14 cellular contexts compared by ENCODE assay signal in the genomic region with DNA sequence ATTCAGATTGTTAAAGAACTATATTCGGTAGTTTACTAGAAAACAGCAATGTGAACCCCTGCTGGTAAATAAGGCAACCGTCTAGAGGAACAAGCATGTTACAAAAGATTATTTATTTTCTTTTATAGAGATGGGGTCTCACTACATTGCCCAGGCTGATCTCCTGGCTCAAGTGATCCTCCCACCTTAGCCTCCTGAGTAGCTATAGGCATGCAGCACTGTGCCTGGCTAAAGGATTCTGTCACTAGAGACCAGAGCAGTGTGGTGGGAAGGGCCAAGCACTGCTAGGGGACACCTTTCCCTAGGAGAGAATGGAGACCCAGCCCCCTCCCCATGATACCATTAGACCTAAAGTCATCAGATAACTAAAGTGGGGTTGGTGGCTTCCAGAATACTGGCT. TPM values are rescaled to one million over a fixed set of nuclear protein-coding genes. Genes with fewer than 3 reads are reported as not detected.
DNase-seq lines count a peak whose midpoint lies in the region; ATAC-seq and TF ChIP-seq lines count a peak whose summit lies in the region.
"Had no signal": no experiment of that assay in that cellular context is flagged by ENCODE, and none has a peak within 500 bp of the region (broad histone marks: within the 10 kb centered on the region; RNA-seq: fewer than 3 reads in every experiment).

No MANE protein-coding gene starts in this region.

- no peaks in the 10 kb centered on the region for H3K27me3 Mint-ChIP-seq in central memory CD8-positive, alpha-beta T cell

- H2AFZ ChIP-seq in KMS-11 (ENCODE audit: low read depth) = no peak overlapping the region

- H3K4me1 ChIP-seq in KMS-11 (ENCODE audit: low read depth, poor library complexity, severe bottlenecking) (peaks cover 52% of the 10 kb centered on the region), gastrocnemius medialis (peaks cover 0 to 30% of the 10 kb centered on the region in 2 donors)

- no peak for TF ChIP-seq CTCF in KMS-11 (conservative IDR thresholded peaks at IDR 0.05; ENCODE audit: low read depth, low read length)
- TF ChIP-seq CTCF in gastrocnemius medialis (IDR thresholded peaks at IDR 0.05 in 4 of 5, conservative IDR thresholded peaks at IDR 0.05 in 1 of 5) = no peak

- no peak for TF ChIP-seq POLR2A in gastrocnemius medialis (IDR thresholded peaks at IDR 0.05)

- no peak for ATAC-seq in central memory CD8-positive, alpha-beta T cell (replicated peaks; ENCODE audit: extremely low read depth, poor library complexity, severe bottlenecking)
- no peak for ATAC-seq in gastrocnemius medialis

- intact Hi-C loops in gastrocnemius medialis (cut with DNase I; ENCODE audit: low total_unique reads) = no loop called here

- H3K27me3 ChIP-seq in KMS-11 (ENCODE audit: insufficient read depth, low read depth) = peaks cover 8% of the 10 kb centered on the region; the same call in 1 of the 2 replicates
- H3K27me3 ChIP-seq in gastrocnemius medialis = no peaks in the 10 kb centered on the region

- H3K4me3 ChIP-seq in KMS-11 (IDR thresholded peaks at IDR 0.05; ENCODE audit: insufficient read depth, low read depth, low read length) = no peak overlapping the region
- no peak overlapping the region for H3K4me3 ChIP-seq in gastrocnemius medialis

- H3K36me3 ChIP-seq in KMS-11 (ENCODE audit: insufficient read depth) (no peaks in the 10 kb centered on the region), gastrocnemius medialis (peaks cover 0 to 12% of the 10 kb centered on the region in 2 donors)

- peaks cover 23% of the 10 kb centered on the region for H3K36me3 Mint-ChIP-seq in central memory CD8-positive, alpha-beta T cell (ENCODE audit: insufficient read depth)

- H3K27ac Mint-ChIP-seq in central memory CD8-positive, alpha-beta T cell (ENCODE audit: low read depth) = peak overlapping the region; percentile 87

- H3K4me1 Mint-ChIP-seq in central memory CD8-positive, alpha-beta T cell = peaks cover 47% of the 10 kb centered on the region

- in situ Hi-C loops in gastrocnemius medialis (cut with MboI; ENCODE audit: low sequenced_read_pairs in 4 of 4) = loop anchor here in 3 of 4 donors (25.0 kb wide), 1 partner anchor 108 kb away; the partner anchor contains the start of gene GATAD2B (in 3 of the 3)

- H3K9ac ChIP-seq in KMS-11 = no peak overlapping the region

- H3K79me2 ChIP-seq in KMS-11 (ENCODE audit: insufficient read depth, low read depth) = no peaks in the 10 kb centered on the region

- H3K9me3 Mint-ChIP-seq in central memory CD8-positive, alpha-beta T cell = no peaks in the 10 kb centered on the region

- peak overlapping the region; percentile 30; the same call in 1 of the 2 replicates for H3K4me2 ChIP-seq in KMS-11

- no peak overlapping the region for H3K4me3 Mint-ChIP-seq in central memory CD8-positive, alpha-beta T cell

- H3K9me3 ChIP-seq in gastrocnemius medialis = no peaks in the 10 kb centered on the region

- H3K27ac ChIP-seq in KMS-11 (no peak overlapping the region), gastrocnemius medialis (peak overlapping the region; percentile 39 to 82 (median 68))

- peak; percentile 11 for DNase-seq in activated T-cell treated with anti-CD3 and anti-CD28 coated beads, Interleukin-2, amount 50 U/mL, for 1 hour
- DNase-seq in activated T-cell treated with anti-CD3 and anti-CD28 coated beads, Interleukin-2, amount 50 U/mL, for 48 hours = no peak
- DNase-seq in central memory CD8-positive, alpha-beta T cell (ENCODE audit: low spot score in 2 of 2) = no peak
- DNase-seq in gastrocnemius medialis (no peak), NCI-H82 (lab: John Stamatoyannopoulos, UW) (no peak), iPS-NIHi7 (ENCODE audit: extremely low spot score) (no peak), RKO (ENCODE audit: low spot score) (no peak)
- DNase-seq: activated CD4-positive, alpha-beta T cell treated with anti-CD3 and anti-CD28 coated beads, Interleukin-2, amount 50 U/mL, for 1 hour; NCI-H1105 treated with DMSO at 0.1 percent for 48 hours; NCI-H226; occipital lobe; OCI-M1; trophoblast cell had no signal

- H4K20me1 ChIP-seq in KMS-11 (ENCODE audit: insufficient read depth) = peaks cover 22% of the 10 kb centered on the region

RNA-seq across cellular contexts. Expression of gene SLC27A3, which starts 28.9 kb away (rescaled TPM):
- total RNA-seq in gastrocnemius medialis = 1 to 10 TPM; 2.3 to 7.9 (median 3.7) TPM
